26 cellular contexts compared by ENCODE assay signal in the genomic region with DNA sequence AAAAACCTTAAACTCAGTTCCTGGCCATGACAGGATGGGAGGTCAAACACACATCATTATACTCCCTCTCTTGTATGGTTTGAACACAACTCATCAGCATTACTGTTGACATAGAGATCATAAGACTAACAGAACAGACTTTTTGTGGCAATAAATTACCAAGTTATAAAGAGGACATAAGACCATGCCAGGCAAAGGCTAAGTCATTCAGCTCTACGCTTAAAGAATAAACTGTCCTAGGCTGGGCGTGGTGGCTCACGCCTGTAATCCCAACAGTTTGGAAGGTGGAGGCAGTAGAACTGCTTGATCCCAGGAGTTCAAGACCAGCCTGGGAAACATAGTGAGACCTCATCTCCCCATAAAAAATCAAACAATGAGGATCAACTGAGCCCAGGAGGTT. TPM values are rescaled to one million over a fixed set of nuclear protein-coding genes. Genes with fewer than 3 reads are reported as not detected.
"Had no signal": no experiment of that assay in that cellular context is flagged by ENCODE, and none has a peak within 500 bp of the region (broad histone marks: within the 10 kb centered on the region; RNA-seq: fewer than 3 reads in every experiment).

No MANE protein-coding gene starts in this region.

- DNase-seq: effector memory CD4-positive, alpha-beta T cell; erythroblast; foreskin fibroblast; gastrocnemius medialis; head of caudate nucleus; kidney; left lung; mesenchymal stem cell; naive thymus-derived CD4-positive, alpha-beta T cell; nucleus accumbens; stimulated activated CD4-positive, alpha-beta T cell treated with anti-CD3 and anti-CD28 coated beads, Interleukin-2, amount 100 ng/mL, for 24 hours; stimulated activated CD4-positive, alpha-beta T cell treated with anti-CD3 and anti-CD28 coated beads, Interleukin-4, amount 100 ng/mL, for 24 hours; stimulated activated naive CD8-positive, alpha-beta T cell treated with anti-CD3 and anti-CD28 coated beads, Interleukin-15, Interleukin-2, amounts not matched to agents 100 U/mL and 50 U/mL, for 24 hours; substantia nigra; testis; tibial artery; upper lobe of left lung had no signal

- H3K4me1 ChIP-seq: gastrocnemius medialis, left lung, neural progenitor cell, right atrium auricular region, testis, tibial artery, upper lobe of left lung had no signal

- H3K27ac ChIP-seq: gastrocnemius medialis, left lung, neural progenitor cell, prostate gland, right atrium auricular region, testis, tibial artery, upper lobe of left lung had no signal

- ATAC-seq: gastrocnemius medialis; left lung; naive thymus-derived CD4-positive, alpha-beta T cell; sciatic nerve; stimulated activated memory B cell treated with anti-CD40 and anti-IgM and Interleukin-4, amounts not matched to agents 10 μg/mL and 1 μg/mL and 100 μg/mL, for 72 hours; stimulated activated naive CD8-positive, alpha-beta T cell treated with anti-CD3 and anti-CD28 coated beads, Interleukin-15, Interleukin-2, amounts not matched to agents 100 U/mL and 50 U/mL, for 24 hours had no signal

- H3K9ac ChIP-seq: neural progenitor cell had no signal

- H3K36me3 ChIP-seq: gastrocnemius medialis, neural progenitor cell, prostate gland, right atrium auricular region, tibial artery, upper lobe of left lung had no signal

- H3K4me2 ChIP-seq: neural progenitor cell had no signal

- H2AFZ ChIP-seq: neural progenitor cell had no signal

- H3K4me3 ChIP-seq: gastrocnemius medialis, left lung, neural progenitor cell, prostate gland, right atrium auricular region, testis, tibial artery, upper lobe of left lung had no signal

- H3K9me3 ChIP-seq: gastrocnemius medialis, left lung, prostate gland, right atrium auricular region, testis, tibial artery, upper lobe of left lung had no signal

- H3K27me3 ChIP-seq: gastrocnemius medialis, left lung, neural progenitor cell, right atrium auricular region, testis, tibial artery, upper lobe of left lung had no signal

RNA-seq across cellular contexts. Expression of gene NLRC4, which starts 16.4 kb away (rescaled TPM):
- total RNA-seq: glomerular endothelial cell, lung microvascular endothelial cell, mesothelial cell of epicardium, osteocyte had no signal
